9 cellular contexts compared by ENCODE assay signal in the genomic region with DNA sequence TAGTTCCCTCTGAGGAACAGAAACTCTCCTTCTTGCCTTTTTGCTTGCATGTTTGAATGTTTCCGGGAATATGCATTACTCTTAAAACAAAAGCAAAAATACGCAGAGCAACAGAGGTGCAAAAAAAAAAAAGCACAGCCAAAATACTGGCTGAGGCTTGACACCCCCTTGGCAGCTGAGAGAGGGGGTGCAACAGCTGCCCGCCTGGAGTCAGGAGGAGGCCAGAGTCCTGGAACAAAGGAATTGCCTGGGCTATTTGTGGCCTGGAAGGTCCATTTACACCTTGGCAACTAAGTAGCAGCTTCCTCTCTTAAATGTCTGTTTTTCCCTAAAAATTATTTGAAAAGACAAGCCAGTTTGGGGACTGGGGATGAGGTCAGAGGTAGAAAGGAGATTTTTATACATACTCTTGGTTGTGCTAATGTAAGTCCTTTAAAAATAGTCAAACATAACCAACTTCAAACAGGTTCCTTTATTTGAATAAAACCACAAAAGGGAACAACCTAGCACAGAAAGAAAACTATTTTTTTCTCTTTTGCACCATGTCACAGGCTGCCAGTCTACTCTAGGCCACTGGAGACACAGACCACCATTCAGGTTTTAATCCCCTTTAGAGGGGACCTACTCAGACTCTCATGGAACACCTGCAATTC. TPM values are rescaled to one million over a fixed set of nuclear protein-coding genes. Genes with fewer than 3 reads are reported as not detected.
DNase-seq lines count a peak whose midpoint lies in the region; ATAC-seq, FAIRE-seq and TF ChIP-seq lines count a peak whose summit lies in the region.
"Had no signal": no experiment of that assay in that cellular context is flagged by ENCODE, and none has a peak within 500 bp of the region (broad histone marks: within the 10 kb centered on the region; RNA-seq: fewer than 3 reads in every experiment).

No MANE protein-coding gene starts in this region.

- TF ChIP-seq CTCF in OCI-LY3 (IDR thresholded peaks at IDR 0.05; ENCODE audit: low read depth, low read length) (no peak), foreskin keratinocyte (conservative IDR thresholded peaks at IDR 0.05) (no peak)

- DNase-seq in T-helper 2 cell treated with Interferon-gamma antibody and Interleukin-4, amounts not matched to agents 5 μg/mL and 100 μg/mL, for 36 hours (ENCODE audit: low spot score): no peak
- DNase-seq in T-helper 2 cell (no peak), 8988T (no peak), H54 (ENCODE audit: insufficient read length, low spot score) (no peak), foreskin keratinocyte (no peak)

- peak overlapping the region; percentile 27 for H3K4me3 Mint-ChIP-seq in T-helper 2 cell treated with Interferon-gamma antibody and Interleukin-4, amounts not matched to agents 5 μg/mL and 100 μg/mL, for 36 hours

- no peaks in the 10 kb centered on the region for H3K9me3 ChIP-seq in OCI-LY3 (ENCODE audit: insufficient read depth, low read length)
- H3K9me3 ChIP-seq in skeletal muscle satellite cell (replicated peaks; ENCODE audit: low read length): no peaks in the 10 kb centered on the region

- no peaks in the 10 kb centered on the region for H3K27me3 Mint-ChIP-seq in T-helper 2 cell treated with Interferon-gamma antibody and Interleukin-4, amounts not matched to agents 5 μg/mL and 100 μg/mL, for 36 hours (ENCODE audit: low read depth)

- TF ChIP-seq POLR2A in H54 (IDR thresholded peaks at IDR 0.05; ENCODE audit: low read depth, low read length): no peak

- H3K27ac ChIP-seq in OCI-LY3 (ENCODE audit: low read length): peak overlapping the region; percentile 30; the same call in 1 of the 2 replicates
- H3K27ac ChIP-seq in foreskin keratinocyte: no peak overlapping the region

- H3K36me3 ChIP-seq in OCI-LY3 (replicated peaks; ENCODE audit: low read depth, low read length) (peaks cover 9% of the 10 kb centered on the region), skeletal muscle satellite cell (ENCODE audit: insufficient read depth, low read length) (no peaks in the 10 kb centered on the region)

- no peak overlapping the region for H2AFZ ChIP-seq in OCI-LY3 (ENCODE audit: low read depth, low read length)

- H3K27ac Mint-ChIP-seq in T-helper 2 cell treated with Interferon-gamma antibody and Interleukin-4, amounts not matched to agents 5 μg/mL and 100 μg/mL, for 36 hours: peak overlapping the region; percentile 24

- H3K4me1 ChIP-seq in OCI-LY3 (ENCODE audit: low read length) (peaks cover 42% of the 10 kb centered on the region), skeletal muscle satellite cell (ENCODE audit: control insufficient read depth, insufficient read depth, low read length) (peaks cover 9% of the 10 kb centered on the region), foreskin keratinocyte (peaks cover 6% of the 10 kb centered on the region)

- H3K27me3 ChIP-seq in OCI-LY3 (ENCODE audit: low read depth, low read length) (no peaks in the 10 kb centered on the region), skeletal muscle satellite cell (ENCODE audit: control insufficient read depth, insufficient read depth, low read length) (no peaks in the 10 kb centered on the region), foreskin keratinocyte (no peaks in the 10 kb centered on the region)

- no peak overlapping the region for H3K9ac ChIP-seq in OCI-LY3 (ENCODE audit: low read length)
- H3K9ac ChIP-seq in skeletal muscle satellite cell (ENCODE audit: low read depth, low read length): no peak overlapping the region

- no peak for FAIRE-seq in H54 (lab: Jason Lieb, UNC)
- FAIRE-seq: endometrium had no signal

- H3K79me2 ChIP-seq in OCI-LY3 (ENCODE audit: low read length): peaks cover 100% of the 10 kb centered on the region

- H4K20me1 ChIP-seq in OCI-LY3 (ENCODE audit: insufficient read depth, low read length): peaks cover 99% of the 10 kb centered on the region

- H3K4me3 ChIP-seq in OCI-LY3 (ENCODE audit: low read length): peak overlapping the region; percentile 40
- H3K4me3 ChIP-seq in skeletal muscle satellite cell (ENCODE audit: low read length): no peak overlapping the region

- ATAC-seq in HG02840 (IDR thresholded peaks at IDR 0.05; ENCODE audit: low FRiP score, unreplicated experiment): peak; percentile 64
- no peak for ATAC-seq in foreskin keratinocyte

- peaks cover 63% of the 10 kb centered on the region for H3K4me1 Mint-ChIP-seq in T-helper 2 cell treated with Interferon-gamma antibody and Interleukin-4, amounts not matched to agents 5 μg/mL and 100 μg/mL, for 36 hours (ENCODE audit: low read depth)

- no peaks in the 10 kb centered on the region for H3K36me3 Mint-ChIP-seq in T-helper 2 cell treated with Interferon-gamma antibody and Interleukin-4, amounts not matched to agents 5 μg/mL and 100 μg/mL, for 36 hours (ENCODE audit: low read depth)

- no peaks in the 10 kb centered on the region for H3K9me3 Mint-ChIP-seq in T-helper 2 cell treated with Interferon-gamma antibody and Interleukin-4, amounts not matched to agents 5 μg/mL and 100 μg/mL, for 36 hours

- H3K4me2 ChIP-seq in OCI-LY3 (ENCODE audit: low read length): peak overlapping the region; percentile 79
- H3K4me2 ChIP-seq in skeletal muscle satellite cell (ENCODE audit: low read length): peak overlapping the region; percentile 18

RNA-seq across cellular contexts. Expression of a gene that starts 19.5 kb away (rescaled TPM):
- total RNA-seq in skeletal muscle satellite cell (2012; rRNA removed): 46.3 and 52.2 TPM in 2 replicates
- total RNA-seq in foreskin keratinocyte: 72.6 and 75.9 TPM in 2 replicates
- polyA plus RNA-seq in foreskin keratinocyte: 28.8 and 35.5 TPM in 2 replicates
